25 cellular contexts compared by ENCODE assay signal in the genomic region with DNA sequence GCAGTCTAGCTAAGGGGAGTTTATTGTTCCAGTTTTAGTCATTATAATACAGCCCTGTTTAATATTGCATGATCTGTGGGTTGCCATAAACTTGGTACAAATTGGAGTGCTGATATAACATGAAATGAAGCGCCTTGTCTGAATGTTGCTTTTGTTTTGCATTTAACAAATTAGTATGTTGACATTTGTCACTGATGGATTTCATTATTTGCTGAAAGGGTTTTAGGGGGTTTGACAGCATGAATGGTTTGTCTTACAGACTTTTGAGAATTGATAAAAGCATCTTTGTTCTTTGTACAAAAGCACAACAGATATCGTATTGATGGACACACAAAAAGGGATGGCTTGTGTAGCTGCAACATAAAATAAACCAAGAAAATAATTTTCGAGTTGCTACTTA.
DNase-seq lines count a peak whose midpoint lies in the region; ATAC-seq and TF ChIP-seq lines count a peak whose summit lies in the region.
"Had no signal": no experiment of that assay in that cellular context is flagged by ENCODE, and none has a peak within 500 bp of the region (broad histone marks: within the 10 kb centered on the region; RNA-seq: fewer than 3 reads in every experiment).

No MANE protein-coding gene starts in this region.

- ATAC-seq in SK-N-SH treated with all-trans-retinoic acid at 6 μM for 48 hours: no peak
- ATAC-seq: esophagus mucosa; GM12878; naive thymus-derived CD8-positive, alpha-beta T cell had no signal

- TF ChIP-seq POLR2A in lower leg skin (IDR thresholded peaks at IDR 0.05): no peak

- no peak for TF ChIP-seq CTCF in SK-N-SH (IDR thresholded peaks at IDR 0.05)
- peak in 1 of 56 donors; percentile 12 for TF ChIP-seq CTCF in dorsolateral prefrontal cortex (IDR thresholded peaks at IDR 0.05 in 54 of 56, conservative IDR thresholded peaks at IDR 0.05 in 2 of 56; ENCODE audit: low read depth in 1 of 56, partially characterized antibody in 56 of 56)
- TF ChIP-seq CTCF in nephron (IDR thresholded peaks at IDR 0.05; ENCODE audit: unreplicated experiment in 3 of 3): no peak
- no peak for TF ChIP-seq CTCF in type B pancreatic cell (conservative IDR thresholded peaks at IDR 0.05)
- no peak for TF ChIP-seq CTCF in lower leg skin (IDR thresholded peaks at IDR 0.05)

- H3K36me3 Mint-ChIP-seq in nephron (ENCODE audit: low read depth) (no peaks in the 10 kb centered on the region), type B pancreatic cell (peaks cover 3% of the 10 kb centered on the region)

- no peaks in the 10 kb centered on the region for H3K9me3 Mint-ChIP-seq in nephron
- no peaks in the 10 kb centered on the region for H3K9me3 Mint-ChIP-seq in type B pancreatic cell
- H3K9me3 Mint-ChIP-seq: activated CD4-positive, alpha-beta T cell treated with anti-CD3 and anti-CD28 coated beads, Interleukin-2, amount 10 ng/mL, durations not matched to agents 24 days and 14 days; memory B cell; naive thymus-derived CD8-positive, alpha-beta T cell had no signal

- H3K4me1 Mint-ChIP-seq in nephron (peaks cover 73% of the 10 kb centered on the region), type B pancreatic cell (ENCODE audit: unreplicated experiment) (peaks cover 64% of the 10 kb centered on the region)
- H3K4me1 Mint-ChIP-seq: memory B cell had no signal

- in situ Hi-C loops in KBM-7 (cut with MboI; ENCODE audit: low pct_unique_long_range_greater_than_20kb, low sequenced_read_pairs): no loop called here

- intact Hi-C loops in dorsolateral prefrontal cortex (cut with DNase I) (loop anchor here (5.0 kb wide), 3 partner anchors 43 to 222 kb away; no protein-coding TSS in a partner anchor), lower leg skin (cut with DNase I; ENCODE audit: low total_unique reads) (no loop called here)

- H3K27me3 ChIP-seq in SK-N-SH (ENCODE audit: insufficient read depth) (no peaks in the 10 kb centered on the region), dorsolateral prefrontal cortex (no peaks in the 10 kb centered on the region)
- H3K27me3 ChIP-seq: BE2C, sigmoid colon, thyroid gland had no signal

- H3F3A ChIP-seq in SK-N-SH (replicated peaks; ENCODE audit: insufficient read depth): peaks cover 32% of the 10 kb centered on the region

- H3K9me2 ChIP-seq in SK-N-SH: no peaks in the 10 kb centered on the region

- H3K4me2 ChIP-seq in SK-N-SH: no peak overlapping the region

- H3K27ac ChIP-seq in SK-N-SH (ENCODE audit: low read depth in 2 of 2, low read length in 1 of 2) (peak overlapping the region; percentile 42 to 84), dorsolateral prefrontal cortex (peak overlapping the region; percentile 45 to 100 (median 93))
- H3K27ac ChIP-seq: 22Rv1, parathyroid adenoma, sigmoid colon, thyroid gland had no signal

- no peak overlapping the region for H2AFZ ChIP-seq in SK-N-SH (ENCODE audit: low read depth)
- H2AFZ ChIP-seq: parathyroid adenoma had no signal

- H3K36me3 ChIP-seq in SK-N-SH (replicated peaks in 1 of 2; ENCODE audit: control insufficient read depth in 1 of 2, insufficient read depth in 2 of 2, low read length in 1 of 2): no peaks in the 10 kb centered on the region
- H3K36me3 ChIP-seq: BE2C, sigmoid colon, thyroid gland had no signal

- no peak for TF ChIP-seq RAD21 in SK-N-SH (IDR thresholded peaks at IDR 0.05; ENCODE audit: low read length)

- no peak for DNase-seq in SK-N-SH
- DNase-seq in dorsolateral prefrontal cortex: no peak
- DNase-seq in type B pancreatic cell (ENCODE audit: extremely low spot score, unreplicated experiment): no peak
- DNase-seq in lower leg skin (ENCODE audit: low spot score in 2 of 2): no peak
- DNase-seq in NCI-H1092 (lab: John Stamatoyannopoulos, UW): no peak
- DNase-seq in KBM-7: no peak
- DNase-seq: activated CD4-positive, alpha-beta T cell treated with anti-CD3 and anti-CD28 coated beads, Interleukin-2, amount 10 ng/mL, durations not matched to agents 24 days and 14 days; activated naive CD4-positive, alpha-beta T cell treated with anti-CD3 and anti-CD28 coated beads, Interleukin-2, amount 50 U/mL, for 16 hours; aorta; BE2C; DMS79; effector memory CD4-positive, alpha-beta T cell; kidney glomerular epithelial cell; naive thymus-derived CD8-positive, alpha-beta T cell; NCI-H1930; sigmoid colon; stimulated activated CD4-positive, alpha-beta T cell treated with anti-CD3 and anti-CD28 coated beads, Interleukin-1b, Interleukin-23, amount 100 ng/mL, for 48 hours; thyroid gland had no signal

- H3K79me2 ChIP-seq in SK-N-SH (ENCODE audit: insufficient read depth): no peaks in the 10 kb centered on the region
- H3K79me2 ChIP-seq: parathyroid adenoma had no signal

- H3K9ac ChIP-seq in SK-N-SH: peak overlapping the region; percentile 11; the same call in 1 of the 2 replicates
- H3K9ac ChIP-seq: parathyroid adenoma had no signal

- no peaks in the 10 kb centered on the region for H3K9me3 ChIP-seq in SK-N-SH
- H3K9me3 ChIP-seq: BE2C, sigmoid colon, thyroid gland had no signal

- peak overlapping the region in 2 of 3 experiments; percentile 19 to 77 for H3K27ac Mint-ChIP-seq in nephron
- peak overlapping the region; percentile 77 for H3K27ac Mint-ChIP-seq in type B pancreatic cell
- H3K27ac Mint-ChIP-seq: activated CD4-positive, alpha-beta T cell treated with anti-CD3 and anti-CD28 coated beads, Interleukin-2, amount 10 ng/mL, durations not matched to agents 24 days and 14 days; memory B cell had no signal

- no peak overlapping the region for H3K4me3 Mint-ChIP-seq in nephron
- H3K4me3 Mint-ChIP-seq in type B pancreatic cell: no peak overlapping the region
- H3K4me3 Mint-ChIP-seq: activated CD4-positive, alpha-beta T cell treated with anti-CD3 and anti-CD28 coated beads, Interleukin-2, amount 10 ng/mL, durations not matched to agents 24 days and 14 days; memory B cell; naive thymus-derived CD8-positive, alpha-beta T cell had no signal

- no peaks in the 10 kb centered on the region for H4K20me1 ChIP-seq in SK-N-SH (ENCODE audit: insufficient read depth)

- no peak overlapping the region for H3K4me3 ChIP-seq in SK-N-SH (ENCODE audit: low read depth in 2 of 2, low read length in 1 of 2)
- H3K4me3 ChIP-seq in dorsolateral prefrontal cortex: peak overlapping the region in 13 of 59 donors; percentile 3 to 37 (median 19)
- H3K4me3 ChIP-seq in lower leg skin (ENCODE audit: low read depth, poor library complexity, severe bottlenecking): no peak overlapping the region
- H3K4me3 ChIP-seq: GM12878, sigmoid colon, thyroid gland had no signal

- CTCF ChIA-PET in SK-N-SH (lab: Yijun Ruan, JAX): interaction anchor here (0.8 to 1.5 kb wide), 3 partner anchors 16 to 223 kb away, joined by 3 to 4 read pairs (median 4); no protein-coding TSS in a partner anchor

- 71% methylated on average over 3 of the region's 3 CpGs for WGBS in SK-N-SH (ENCODE audit: low lambda C conversion rate)
- WGBS in lower leg skin, 2 donors: 88% methylated on average over 3 of the region's 3 CpGs

- H3K27me3 Mint-ChIP-seq in nephron (ENCODE audit: low read depth): no peaks in the 10 kb centered on the region
- no peaks in the 10 kb centered on the region for H3K27me3 Mint-ChIP-seq in type B pancreatic cell
- H3K27me3 Mint-ChIP-seq: activated CD4-positive, alpha-beta T cell treated with anti-CD3 and anti-CD28 coated beads, Interleukin-2, amount 10 ng/mL, durations not matched to agents 24 days and 14 days; memory B cell; naive thymus-derived CD8-positive, alpha-beta T cell had no signal

- H3K4me1 ChIP-seq in SK-N-SH (ENCODE audit: control insufficient read depth in 1 of 2, insufficient read depth in 2 of 2, low read depth in 1 of 2, low read length in 1 of 2): peaks cover 32 to 57% of the 10 kb centered on the region in 2 experiments; a peak in 3 of 4 replicates

- POLR2A ChIA-PET in SK-N-SH (lab: Yijun Ruan, JAX): interaction anchor here (1.1 kb wide), 1 partner anchor 124 kb away, joined by 3 read pairs; no protein-coding TSS in a partner anchor

- no peak for TF ChIP-seq EP300 in SK-N-SH (IDR thresholded peaks at IDR 0.05; ENCODE audit: borderline replicate concordance in 1 of 2, low read depth in 1 of 2, low read length in 1 of 2)

TF ChIP-seq in SK-N-SH, 30 proteins besides CTCF, POLR2A, EP300 and RAD21 (continues in another document):
- TF ChIP-seq, protein P1, sequence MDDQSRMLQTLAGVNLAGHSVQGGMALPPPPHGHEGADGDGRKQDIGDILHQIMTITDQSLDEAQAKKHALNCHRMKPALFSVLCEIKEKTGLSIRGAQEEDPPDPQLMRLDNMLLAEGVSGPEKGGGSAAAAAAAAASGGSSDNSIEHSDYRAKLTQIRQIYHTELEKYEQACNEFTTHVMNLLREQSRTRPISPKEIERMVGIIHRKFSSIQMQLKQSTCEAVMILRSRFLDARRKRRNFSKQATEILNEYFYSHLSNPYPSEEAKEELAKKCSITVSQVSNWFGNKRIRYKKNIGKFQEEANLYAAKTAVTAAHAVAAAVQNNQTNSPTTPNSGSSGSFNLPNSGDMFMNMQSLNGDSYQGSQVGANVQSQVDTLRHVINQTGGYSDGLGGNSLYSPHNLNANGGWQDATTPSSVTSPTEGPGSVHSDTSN (IDR thresholded peaks at IDR 0.05): no peak
- TF ChIP-seq TEAD4 (IDR thresholded peaks at IDR 0.05; ENCODE audit: borderline replicate concordance, insufficient read depth) (no peak), GABPA (IDR thresholded peaks at IDR 0.05; ENCODE audit: low read depth) (no peak), NRF1 (IDR thresholded peaks at IDR 0.05; ENCODE audit: low read depth, low read length) (no peak), FOXM1 (IDR thresholded peaks at IDR 0.05; ENCODE audit: low read depth) (no peak), RFX5 (IDR thresholded peaks at IDR 0.05; ENCODE audit: low read length) (no peak), TCF12 (IDR thresholded peaks at IDR 0.05) (no peak)

TF ChIP-seq in SK-N-SH treated with all-trans-retinoic acid at 6 μM for 48 hours, 23 proteins besides CTCF, POLR2A, EP300 and RAD21 (continues in another document):
- no peak for TF ChIP-seq ZNF8 (CRISPR knock-in tag; IDR thresholded peaks at IDR 0.05)
